In the genomic region with DNA sequence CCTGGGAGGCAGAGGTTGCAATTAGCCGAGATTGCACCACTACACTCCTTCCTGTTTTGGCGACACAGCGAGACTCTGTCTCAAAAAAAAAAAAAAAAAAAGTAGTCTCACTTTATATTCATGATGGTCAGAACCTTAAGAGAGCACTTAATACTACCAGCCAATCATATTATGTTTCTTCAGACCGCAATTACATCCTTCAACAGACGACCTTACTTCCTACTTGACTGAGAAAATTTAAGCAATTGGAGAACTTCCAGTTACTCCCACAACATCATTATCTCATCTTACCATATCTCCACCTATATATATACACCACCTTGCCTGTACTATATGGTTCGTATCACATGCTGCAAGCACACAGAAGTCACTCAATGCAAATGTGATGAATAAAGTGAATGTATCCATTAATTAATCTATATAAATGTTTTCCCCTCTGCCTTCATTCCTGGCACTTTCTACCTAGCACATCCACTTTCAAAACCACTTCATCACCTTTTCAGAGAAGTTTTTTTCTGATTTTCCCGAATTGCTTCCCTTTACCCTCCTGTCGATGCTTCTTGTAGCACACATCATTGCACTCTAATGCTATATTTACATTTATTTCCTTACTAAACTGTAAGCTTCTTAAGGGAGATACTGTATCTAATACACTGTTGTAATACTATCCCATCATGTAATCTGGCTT, we compare ENCODE assay signal across 14 cellular contexts. TPM values are rescaled to one million over a fixed set of nuclear protein-coding genes. Genes with fewer than 3 reads are reported as not detected.
DNase-seq lines count a peak whose midpoint lies in the region; ATAC-seq and TF ChIP-seq lines count a peak whose summit lies in the region.
"Had no signal": no experiment of that assay in that cellular context is flagged by ENCODE, and none has a peak within 500 bp of the region (broad histone marks: within the 10 kb centered on the region; RNA-seq: fewer than 3 reads in every experiment).

No MANE protein-coding gene starts in this region.

- H3K9me3 ChIP-seq in smooth muscle cell (replicated peaks; ENCODE audit: low read depth): no peaks in the 10 kb centered on the region
- H3K9me3 ChIP-seq: heart left ventricle, prostate gland, spleen had no signal

- H4K20me1 ChIP-seq in smooth muscle cell (ENCODE audit: low read depth): peaks cover 14% of the 10 kb centered on the region

- WGBS in smooth muscle cell (ENCODE audit: low lambda C conversion rate): 73% methylated on average over 8 of the region's 8 CpGs

- H3K4me2 ChIP-seq in smooth muscle cell: peak overlapping the region; percentile 9

- H3K79me2 ChIP-seq in smooth muscle cell (ENCODE audit: low read depth): no peaks in the 10 kb centered on the region

- H3K36me3 ChIP-seq in smooth muscle cell (ENCODE audit: low read depth): no peaks in the 10 kb centered on the region
- H3K36me3 ChIP-seq: prostate gland had no signal

- H3F3A ChIP-seq in smooth muscle cell (ENCODE audit: low read depth): peaks cover 17% of the 10 kb centered on the region

- H3K27ac ChIP-seq in smooth muscle cell (ENCODE audit: low read depth): peak overlapping the region; percentile 50
- H3K27ac ChIP-seq: prostate gland had no signal

- no peak overlapping the region for H2AFZ ChIP-seq in smooth muscle cell (ENCODE audit: low read depth)

- no peak overlapping the region for H3K9ac ChIP-seq in smooth muscle cell (ENCODE audit: low read depth)

- no peak for TF ChIP-seq POLR2A in NB4 (IDR thresholded peaks at IDR 0.05; ENCODE audit: extremely low read depth, insufficient read length)
- no peak for TF ChIP-seq POLR2A in erythroblast (IDR thresholded peaks at IDR 0.05; ENCODE audit: low read length)

- no peaks in the 10 kb centered on the region for H3K4me1 ChIP-seq in smooth muscle cell (ENCODE audit: low read depth)
- H3K4me1 ChIP-seq: prostate gland had no signal

- TF ChIP-seq CTCF in NB4 (IDR thresholded peaks at IDR 0.05; ENCODE audit: low read depth, low read length) (no peak), smooth muscle cell (IDR thresholded peaks at IDR 0.05; ENCODE audit: borderline replicate concordance, insufficient read depth, poor library complexity, severe bottlenecking) (no peak)

- peak; percentile 8 for DNase-seq in SIG-M5 treated with dmso at 0.1 percent for 504 hours (lab: John Stamatoyannopoulos, UW; ENCODE audit: unreplicated experiment)
- no peak for DNase-seq in SIG-M5 (lab: John Stamatoyannopoulos, UW)
- DNase-seq in NB4 (ENCODE audit: low read depth): peak; percentile 55
- peak; percentile 64 to 76 for DNase-seq in erythroblast (lab: John Stamatoyannopoulos, UW)
- no peak for DNase-seq in smooth muscle cell (lab: John Stamatoyannopoulos, UW; ENCODE audit: unreplicated experiment)
- no peak for DNase-seq in NCI-H128 (lab: John Stamatoyannopoulos, UW; ENCODE audit: unreplicated experiment)
- DNase-seq in DMS153 treated with DMSO at 0.1 percent for 48 hours (lab: John Stamatoyannopoulos, UW; ENCODE audit: unreplicated experiment): no peak
- DNase-seq: activated CD4-positive, alpha-beta T cell treated with anti-CD3 and anti-CD28 coated beads, Interleukin-2, amount 50 U/mL, for 1 hour; NCI-H1436 treated with DMSO at 0.1 percent for 48 hours; NCI-H2171 treated with DMSO at 0.1 percent for 48 hours; spleen had no signal

- no peak for ATAC-seq in GM21825 (IDR thresholded peaks at IDR 0.05; ENCODE audit: unreplicated experiment)

- no peaks in the 10 kb centered on the region for H3K27me3 ChIP-seq in smooth muscle cell (ENCODE audit: low read depth)
- H3K27me3 ChIP-seq: heart left ventricle, spleen had no signal

- no peak overlapping the region for H3K4me3 ChIP-seq in NB4 (ENCODE audit: low read depth, low read length)
- H3K4me3 ChIP-seq in smooth muscle cell: no peak overlapping the region
- H3K4me3 ChIP-seq: heart left ventricle, prostate gland, spleen had no signal

RNA-seq across cellular contexts. Expression of a gene that starts 13.8 kb away (rescaled TPM):
- 59.2 and 80.5 TPM in 2 replicates for total RNA-seq in smooth muscle cell
- polyA plus RNA-seq in smooth muscle cell: 428 and 479 TPM in 2 replicates

RNA-seq across cellular contexts. Expression of a gene that starts 21.1 kb away (rescaled TPM):
- total RNA-seq in smooth muscle cell: 26.6 and 27.8 TPM in 2 replicates
- 15.5 and 19.6 TPM in 2 replicates for polyA plus RNA-seq in smooth muscle cell

RNA-seq across cellular contexts. Expression of a gene that starts 55.8 kb away (rescaled TPM):
- 52.4 and 62.1 TPM in 2 replicates for total RNA-seq in smooth muscle cell
- polyA plus RNA-seq in smooth muscle cell: 17.3 and 17.6 TPM in 2 replicates

Comparison
In these comparisons a context has a peak if more than half of its experiments do, and no peak if none do; other contexts are left out.
1. DNase-seq: peak in SIG-M5 treated with dmso at 0.1 percent for 504 hours (single experiment), NB4 (single experiment) and erythroblast (2 of 2); none in SIG-M5 (single experiment), smooth muscle cell (single experiment), NCI-H128 (single experiment) and DMS153 treated with DMSO at 0.1 percent for 48 hours (single experiment).